Comparison of ENCODE assay signal across 7 cellular contexts in genomic region chr10:89563861-89564478, GRCh38. TPM values are rescaled to one million over a fixed set of nuclear protein-coding genes. Genes with fewer than 3 reads are reported as not detected.
A peak's percentile ranks its signal among the peaks of the same experiment; 100 is the strongest.
DNase-seq lines count a peak whose midpoint lies in the region; ATAC-seq, FAIRE-seq and TF ChIP-seq lines count a peak whose summit lies in the region.

No MANE protein-coding gene starts in this region.

- no peaks in the 10 kb centered on the region for H3K9me3 ChIP-seq in mammary epithelial cell (replicated peaks; ENCODE audit: insufficient read depth, low read length)

- CTCF ChIA-PET in mammary epithelial cell (lab: Charles Lee; ENCODE audit: low non-redundant PET) = no interaction called here

- no peak for FAIRE-seq in D721Med (lab: Jason Lieb, UNC)

- no peak overlapping the region for H2AFZ ChIP-seq in mammary epithelial cell (ENCODE audit: low read depth, low read length)

- ATAC-seq in GM21367 (IDR thresholded peaks at IDR 0.05; ENCODE audit: unreplicated experiment) = peak; percentile 51

- H3K9ac ChIP-seq in mammary epithelial cell (ENCODE audit: insufficient read depth, low read length) = no peak overlapping the region

- dilution Hi-C loops in mammary epithelial cell (cut with HindIII; ENCODE audit: low sequenced_read_pairs) = no loop called here

- no peak overlapping the region for H3K4me3 Mint-ChIP-seq in type B pancreatic cell

- intact Hi-C loops in mammary epithelial cell (cut with micrococcal nuclease) = loop anchor here (1.0 to 2.0 kb wide), 3 partner anchors 137 to 347 kb away; partner anchors contain the start of gene KIF20B

- DNase-seq in D721Med (ENCODE audit: insufficient read length, low spot score) = no peak
- DNase-seq in NCI-H748 (lab: John Stamatoyannopoulos, UW; ENCODE audit: unreplicated experiment) = peak; percentile 60
- DNase-seq in mammary epithelial cell = peak; percentile 48
- DNase-seq in kidney tubule cell (ENCODE audit: low spot score) = peak; percentile 64
- no peak for DNase-seq in type B pancreatic cell (ENCODE audit: extremely low spot score, unreplicated experiment)
- DNase-seq in stimulated activated naive CD4-positive, alpha-beta T cell treated with Interleukin-2 at 50 U/mL for 16 hours (lab: John Stamatoyannopoulos, UW) = no peak

- no peak overlapping the region for H3K27ac Mint-ChIP-seq in type B pancreatic cell

- H3K79me2 ChIP-seq in mammary epithelial cell (ENCODE audit: insufficient read depth, low read length) = no peaks in the 10 kb centered on the region

- H3K27ac ChIP-seq in mammary epithelial cell (ENCODE audit: insufficient read depth, low read depth, low read length) = no peak overlapping the region

- H4K20me1 ChIP-seq in mammary epithelial cell (ENCODE audit: insufficient read depth, low read length) = no peaks in the 10 kb centered on the region

- BruUV-seq in mammary epithelial cell (replicated peaks; lab: Mats Ljungman, UMichigan) = no TSS peak

- TF ChIP-seq CTCF in D721Med (IDR thresholded peaks at IDR 0.05; ENCODE audit: insufficient read depth, missing control alignments) (peak; percentile 82), mammary epithelial cell (conservative IDR thresholded peaks at IDR 0.05 in 1 of 2, IDR thresholded peaks at IDR 0.05 in 1 of 2; ENCODE audit: extremely low read depth in 1 of 2, insufficient read depth in 1 of 2, low read depth in 1 of 2, low read length in 2 of 2) (peak; percentile 63 to 71), type B pancreatic cell (conservative IDR thresholded peaks at IDR 0.05) (peak; percentile 94)

- no peaks in the 10 kb centered on the region for H3K27me3 ChIP-seq in mammary epithelial cell (ENCODE audit: insufficient read depth, low read length)

- no peaks in the 10 kb centered on the region for H3K4me1 ChIP-seq in mammary epithelial cell (ENCODE audit: insufficient read depth, low read length)

- peaks cover 9% of the 10 kb centered on the region for H3K4me1 Mint-ChIP-seq in type B pancreatic cell (ENCODE audit: unreplicated experiment)

- no peak overlapping the region for H3K4me2 ChIP-seq in mammary epithelial cell (ENCODE audit: insufficient read depth, low read depth, low read length)

- in situ Hi-C loops in mammary epithelial cell (cut with MboI; ENCODE audit: low sequenced_read_pairs in 2 of 2) = no loop called here

- WGBS in mammary epithelial cell (ENCODE audit: low coverage, missing lambda C conversion rate) = 0% methylated on average over 2 of the region's 2 CpGs

- H3K36me3 ChIP-seq in mammary epithelial cell (ENCODE audit: insufficient read depth, low read length) = no peaks in the 10 kb centered on the region

- no peaks in the 10 kb centered on the region for H3K36me3 Mint-ChIP-seq in type B pancreatic cell

- peaks cover 2% of the 10 kb centered on the region for H3K27me3 Mint-ChIP-seq in type B pancreatic cell

- no peaks in the 10 kb centered on the region for H3K9me3 Mint-ChIP-seq in type B pancreatic cell

- H3K4me3 ChIP-seq in mammary epithelial cell (replicated peaks in 1 of 3; ENCODE audit: insufficient read depth in 1 of 3, low read depth in 2 of 3, low read length in 3 of 3) = no peak overlapping the region

RNA-seq across cellular contexts. Expression of gene SLC16A12, which starts 28.6 kb away (rescaled TPM):
- total RNA-seq in mammary epithelial cell (under 1 TPM; under 0.01 to 0.07 TPM), type B pancreatic cell (ENCODE audit: low replicate concordance) (3.7 and 7.8 TPM in 2 replicates)
- 0.07 TPM for polyA plus RNA-seq in mammary epithelial cell
- polyA minus RNA-seq in mammary epithelial cell = not detected

Comparison
In these comparisons a context has a peak if more than half of its experiments do, and no peak if none do; other contexts are left out.
1. DNase-seq: peak in NCI-H748 (single experiment), mammary epithelial cell (single experiment) and kidney tubule cell (single experiment); none in D721Med (single experiment), type B pancreatic cell (single experiment) and stimulated activated naive CD4-positive, alpha-beta T cell treated with Interleukin-2 at 50 U/mL for 16 hours (single experiment).
2. Peak in every context shown above with its lines, with median percentiles within 50 percentile points of each other: CTCF ChIP-seq.